In the genomic region with DNA sequence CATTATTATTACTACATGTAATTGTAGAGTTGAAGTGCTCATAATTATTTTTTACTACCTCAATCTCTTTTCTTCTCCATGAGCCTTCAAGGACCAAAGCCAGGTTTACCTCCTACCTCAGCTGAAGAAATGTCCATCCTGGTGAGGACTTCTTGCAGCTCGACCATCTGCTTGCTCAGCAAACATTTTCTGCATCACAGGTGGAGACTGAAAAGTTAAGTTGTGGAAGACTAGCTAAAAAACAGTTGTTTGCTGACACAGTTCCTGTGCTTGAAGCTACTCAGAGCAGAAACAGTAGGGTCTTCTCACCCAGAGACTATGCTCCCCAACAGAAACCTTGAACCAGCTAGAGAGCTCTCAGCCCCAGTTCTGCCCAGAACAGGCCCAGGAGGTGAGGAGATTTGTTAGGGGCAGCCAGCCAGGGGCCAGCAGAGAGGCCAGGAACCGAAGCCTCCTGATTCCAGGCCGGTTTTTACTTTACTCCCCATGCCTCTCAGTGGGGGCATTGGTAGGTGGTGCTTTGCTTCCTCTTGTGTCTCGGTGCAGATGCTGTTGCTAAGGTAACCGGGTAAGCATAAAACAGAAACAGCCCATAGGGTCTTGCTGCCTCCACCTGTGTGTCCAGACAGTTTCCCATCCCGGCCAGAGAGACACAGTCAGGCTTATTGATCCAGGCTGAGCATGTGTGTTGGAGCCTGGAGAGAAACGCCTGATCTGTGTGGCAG, we compare ENCODE assay signal across 1 cellular context.
TF ChIP-seq lines count a peak whose summit lies in the region.

No MANE protein-coding gene starts in this region.

TF ChIP-seq in H1, 55 proteins besides CTCF, POLR2A, EP300 and RAD21 (continued from another document):
- peak; percentile 76; the same call in 1 of the 2 replicates for TF ChIP-seq TCF12 (IDR thresholded peaks at IDR 0.05; ENCODE audit: low read depth, low read length)
- TF ChIP-seq BACH1 (IDR thresholded peaks at IDR 0.05; ENCODE audit: low read length) = no peak
- TF ChIP-seq TAF1 (IDR thresholded peaks at IDR 0.05; ENCODE audit: low read depth, low read length) = 0 out of 2 replicates have a peak, but pooled peaks have one; percentile 50
- TF ChIP-seq SIRT6 (IDR thresholded peaks at IDR 0.05; ENCODE audit: low read length) = no peak
- 0 out of 4 replicates have a peak, but pooled peaks of 1 of the 2 experiments have one; percentile 44 for TF ChIP-seq SIN3A (conservative IDR thresholded peaks at IDR 0.05 in 1 of 2, IDR thresholded peaks at IDR 0.05 in 1 of 2; ENCODE audit: low read depth in 1 of 2, low read length in 2 of 2)
- no peak for TF ChIP-seq HDAC2 (IDR thresholded peaks at IDR 0.05; ENCODE audit: borderline replicate concordance in 1 of 2, low read depth in 2 of 2, low read length in 2 of 2)
- TF ChIP-seq EGR1 (IDR thresholded peaks at IDR 0.05; ENCODE audit: borderline replicate concordance, low read depth, low read length) = peak; percentile 60
- TF ChIP-seq POU5F1 (IDR thresholded peaks at IDR 0.05; ENCODE audit: low read depth, low read length) = no peak
- TF ChIP-seq ASH2L (IDR thresholded peaks at IDR 0.05; ENCODE audit: low read length) = peak; percentile 50
- no peak for TF ChIP-seq SIX5 (IDR thresholded peaks at IDR 0.05; ENCODE audit: low read depth, low read length)
- peak; percentile 30; the same call in 1 of the 2 replicates for TF ChIP-seq TBP (IDR thresholded peaks at IDR 0.05; ENCODE audit: low read depth, low read length)
- TF ChIP-seq NRF1 (IDR thresholded peaks at IDR 0.05; ENCODE audit: low read depth, low read length) = no peak
- 0 out of 2 replicates have a peak, but pooled peaks have one; percentile 58 for TF ChIP-seq POLR2AphosphoS5 (IDR thresholded peaks at IDR 0.05; ENCODE audit: low read depth, low read length)
- no peak for TF ChIP-seq JUND (IDR thresholded peaks at IDR 0.05; ENCODE audit: low read length)
- peak; percentile 33 for TF ChIP-seq TAF7 (optimal IDR thresholded peaks at IDR 0.05; ENCODE audit: borderline replicate concordance, low read depth, low read length)
- no peak for TF ChIP-seq HDAC6 (IDR thresholded peaks at IDR 0.05; ENCODE audit: low read depth, low read length)
- peak; percentile 35; the same call in 1 of the 2 replicates for TF ChIP-seq MAX (IDR thresholded peaks at IDR 0.05)
- TF ChIP-seq RFX5 (IDR thresholded peaks at IDR 0.05; ENCODE audit: borderline replicate concordance, low read depth, low read length) = 0 out of 2 replicates have a peak, but pooled peaks have one; percentile 27
- no peak for TF ChIP-seq RNF2 (IDR thresholded peaks at IDR 0.05; ENCODE audit: borderline replicate concordance, low read depth, low read length, missing control alignments, poor library complexity, severe bottlenecking)
- TF ChIP-seq YY1 (IDR thresholded peaks at IDR 0.05; ENCODE audit: low read depth, low read length) = 0 out of 2 replicates have a peak, but pooled peaks have one; percentile 62
